Comparison of ENCODE assay signal across 19 cellular contexts in the genomic region with DNA sequence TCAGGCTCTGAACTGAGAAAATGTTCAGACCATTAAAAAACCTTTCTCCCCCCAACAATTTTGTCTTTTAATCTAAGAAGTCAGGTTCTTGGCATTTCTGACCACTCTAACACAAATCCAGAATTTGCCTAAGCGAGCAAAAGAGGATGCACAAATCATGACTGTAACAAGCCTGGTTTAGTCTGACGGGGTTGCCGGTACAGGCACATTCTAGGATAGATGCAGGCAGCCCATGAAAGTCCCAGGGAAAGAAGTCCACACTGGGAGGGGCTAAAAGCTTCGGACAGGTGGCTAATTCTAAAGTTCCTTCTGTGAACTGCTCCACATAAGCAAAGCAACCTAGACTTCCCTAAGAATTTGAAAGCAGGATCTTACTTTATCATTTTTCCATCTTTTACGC. TPM values are rescaled to one million over a fixed set of nuclear protein-coding genes. Genes with fewer than 3 reads are reported as not detected.
A peak's percentile ranks its signal among the peaks of the same experiment; 100 is the strongest.
DNase-seq lines count a peak whose midpoint lies in the region; ATAC-seq, FAIRE-seq and TF ChIP-seq lines count a peak whose summit lies in the region.
"Had no signal": no experiment of that assay in that cellular context is flagged by ENCODE, and none has a peak within 500 bp of the region (broad histone marks: within the 10 kb centered on the region; RNA-seq: fewer than 3 reads in every experiment).

No MANE protein-coding gene starts in this region.

- H3K4ac ChIP-seq in neuronal stem cell (ENCODE audit: low read length) = no peak overlapping the region
- H3K4ac ChIP-seq in trophoblast cell (ENCODE audit: low read depth, low read length) = no peak overlapping the region

- no peak overlapping the region for H4K8ac ChIP-seq in neuronal stem cell (ENCODE audit: low read depth, low read length)
- no peak overlapping the region for H4K8ac ChIP-seq in trophoblast cell (ENCODE audit: low read depth, low read length)

- H2BK120ac ChIP-seq in neuronal stem cell (ENCODE audit: low read depth, low read length) (no peak overlapping the region), trophoblast cell (ENCODE audit: insufficient read depth, low read length, poor library complexity) (no peak overlapping the region)

- peaks cover 12% of the 10 kb centered on the region for H3K4me1 Mint-ChIP-seq in astrocyte (ENCODE audit: low read depth, unreplicated experiment)
- H3K4me1 Mint-ChIP-seq: CD4-positive, alpha-beta memory T cell had no signal

- H3K4me3 ChIP-seq in astrocyte (ENCODE audit: insufficient read depth, low read depth, low read length) (no peak overlapping the region), neuronal stem cell (ENCODE audit: low read length in 2 of 2) (no peak overlapping the region), trophoblast cell (ENCODE audit: low read depth, low read length) (no peak overlapping the region), psoas muscle (no peak overlapping the region)
- H3K4me3 ChIP-seq: GM12878, HAP-1 had no signal

- H2AFZ ChIP-seq in astrocyte (ENCODE audit: low read depth, low read length) (no peak overlapping the region), neuronal stem cell (ENCODE audit: low read length) (no peak overlapping the region), trophoblast cell (ENCODE audit: insufficient read depth, low read length, poor library complexity) (no peak overlapping the region)

- WGBS in neuronal stem cell (ENCODE audit: extremely low coverage in 2 of 2, insufficient read length in 2 of 2, insufficient replicate concordance in 1 of 2), 2 donors = no CpG with 5 or more reads among the region's 5 CpGs
- no CpG with 5 or more reads among the region's 5 CpGs for WGBS in trophoblast cell (ENCODE audit: extremely low coverage, insufficient coverage, insufficient read length)
- 72 to 87% (median 77%) methylated on average over 5 of the region's 5 CpGs for WGBS in psoas muscle, 3 donors

- H3K4me1 ChIP-seq in astrocyte (ENCODE audit: insufficient read depth, low read length) (peaks cover 6% of the 10 kb centered on the region), neuronal stem cell (ENCODE audit: control insufficient read depth in 2 of 2, insufficient read depth in 1 of 2, low read depth in 1 of 2, low read length in 2 of 2) (peaks cover 0 to 6% of the 10 kb centered on the region in 2 donors), trophoblast cell (ENCODE audit: control insufficient read depth in 1 of 2, insufficient read depth in 2 of 2, low read length in 2 of 2) (peaks cover 4 to 5% of the 10 kb centered on the region in 2 experiments), psoas muscle (no peaks in the 10 kb centered on the region)
- H3K4me1 ChIP-seq: HAP-1 had no signal

- no peak for TF ChIP-seq CTCF in astrocyte (IDR thresholded peaks at IDR 0.05; ENCODE audit: insufficient read depth, low read depth, low read length)
- TF ChIP-seq CTCF in psoas muscle (IDR thresholded peaks at IDR 0.05) = no peak

- no peaks in the 10 kb centered on the region for H3K36me3 ChIP-seq in astrocyte (ENCODE audit: insufficient read depth, low read length)
- H3K36me3 ChIP-seq in neuronal stem cell (replicated peaks in 1 of 2; ENCODE audit: control insufficient read depth in 2 of 2, insufficient read depth in 2 of 2, low read length in 2 of 2) = no peaks in the 10 kb centered on the region
- no peaks in the 10 kb centered on the region for H3K36me3 ChIP-seq in trophoblast cell (ENCODE audit: control insufficient read depth in 1 of 2, insufficient read depth in 2 of 2, low read length in 2 of 2)
- no peaks in the 10 kb centered on the region for H3K36me3 ChIP-seq in psoas muscle (ENCODE audit: insufficient read depth in 1 of 2, low read depth in 1 of 2)
- H3K36me3 ChIP-seq: HAP-1 had no signal

- H3K79me2 ChIP-seq in astrocyte (ENCODE audit: insufficient read depth, low read length) (no peaks in the 10 kb centered on the region), trophoblast cell (ENCODE audit: control insufficient read depth, insufficient read depth, low read length, poor library complexity) (no peaks in the 10 kb centered on the region)

- H2BK5ac ChIP-seq in neuronal stem cell (ENCODE audit: low read length) (no peak overlapping the region), trophoblast cell (ENCODE audit: low read depth, low read length, poor library complexity) (no peak overlapping the region)

- ATAC-seq in HG03460 (IDR thresholded peaks at IDR 0.05; ENCODE audit: unreplicated experiment) (no peak), GM19035 (IDR thresholded peaks at IDR 0.05; ENCODE audit: unreplicated experiment) (no peak), psoas muscle (no peak)
- ATAC-seq: GM12878 had no signal

- H3K9ac ChIP-seq in astrocyte (ENCODE audit: low read length) (no peak overlapping the region), neuronal stem cell (ENCODE audit: low read depth, low read length, poor library complexity) (no peak overlapping the region), trophoblast cell (ENCODE audit: low read length) (no peak overlapping the region)

- no peak overlapping the region for H2BK15ac ChIP-seq in neuronal stem cell (ENCODE audit: low read length)

- no peak overlapping the region for H3K4me3 Mint-ChIP-seq in astrocyte (ENCODE audit: unreplicated experiment)
- H3K4me3 Mint-ChIP-seq: CD4-positive, alpha-beta memory T cell; HFFc6 had no signal

- H3K27ac ChIP-seq in astrocyte (ENCODE audit: low read depth, low read length) (no peak overlapping the region), neuronal stem cell (replicated peaks; ENCODE audit: low read length) (peak overlapping the region; percentile 23), trophoblast cell (ENCODE audit: low read depth, low read length) (no peak overlapping the region), psoas muscle (no peak overlapping the region)

- H3K18ac ChIP-seq in neuronal stem cell (ENCODE audit: low read length) = no peak overlapping the region
- H3K18ac ChIP-seq in trophoblast cell (ENCODE audit: low read length) = no peak overlapping the region

- intact Hi-C loops in psoas muscle (cut with DNase I) = loop anchor here in 1 of 2 donors (5.0 kb wide), 1 partner anchor 33 kb away; no protein-coding TSS in a partner anchor

- H3K79me1 ChIP-seq in neuronal stem cell (ENCODE audit: low read depth, low read length) (no peaks in the 10 kb centered on the region), trophoblast cell (ENCODE audit: low read length) (no peaks in the 10 kb centered on the region)

- peaks cover 1% of the 10 kb centered on the region for H3K9me3 Mint-ChIP-seq in astrocyte (ENCODE audit: unreplicated experiment)

- no peak overlapping the region for H4K12ac ChIP-seq in trophoblast cell (ENCODE audit: low read depth, low read length)

- H2AK5ac ChIP-seq in neuronal stem cell (ENCODE audit: low read depth, low read length) = no peak overlapping the region
- no peak overlapping the region for H2AK5ac ChIP-seq in trophoblast cell (ENCODE audit: low read length)

- no peak overlapping the region for H2BK12ac ChIP-seq in neuronal stem cell (ENCODE audit: low read length)
- no peak overlapping the region for H2BK12ac ChIP-seq in trophoblast cell (ENCODE audit: low read length)

- H3K23ac ChIP-seq in neuronal stem cell (ENCODE audit: low read depth, low read length, poor library complexity) = no peak overlapping the region
- H3K23ac ChIP-seq in trophoblast cell (ENCODE audit: low read length) = no peak overlapping the region

- H3K14ac ChIP-seq in neuronal stem cell (ENCODE audit: low read length) (no peak overlapping the region), trophoblast cell (ENCODE audit: low read length) (no peak overlapping the region)

- FAIRE-seq in astrocyte (lab: Jason Lieb, UNC) = no peak
- FAIRE-seq: D721Med, GM12878, H54 had no signal

- DNase-seq in SK-MEL-5 (ENCODE audit: low read depth, low spot score) = peak; percentile 58
- no peak for DNase-seq in astrocyte (ENCODE audit: low read depth)
- DNase-seq in neuronal stem cell (ENCODE audit: low spot score) = no peak
- peak; percentile 34 to 51 for DNase-seq in trophoblast cell
- DNase-seq in psoas muscle = no peak
- DNase-seq: C1 segment of cervical spinal cord; CD4-positive, alpha-beta memory T cell; DMS 273 treated with DMSO at 0.1 percent for 48 hours; DMS79; EL; GDM1; GOT3; HFFc6 had no signal

- H3K9me3 ChIP-seq in astrocyte (ENCODE audit: insufficient read depth, low read depth, low read length) = peaks cover under 1% of the 10 kb centered on the region
- H3K9me3 ChIP-seq in neuronal stem cell (replicated peaks in 1 of 2; ENCODE audit: control insufficient read depth in 2 of 2, insufficient read depth in 1 of 2, low read depth in 1 of 2, low read length in 2 of 2) = no peaks in the 10 kb centered on the region
- no peaks in the 10 kb centered on the region for H3K9me3 ChIP-seq in trophoblast cell (ENCODE audit: insufficient read depth, low read depth, low read length)
- H3K9me3 ChIP-seq in psoas muscle = no peaks in the 10 kb centered on the region
- H3K9me3 ChIP-seq: HAP-1 had no signal

- no peak overlapping the region for H4K91ac ChIP-seq in neuronal stem cell (ENCODE audit: low read depth, low read length, poor library complexity)
- no peak overlapping the region for H4K91ac ChIP-seq in trophoblast cell (ENCODE audit: low read depth, low read length)

- in situ Hi-C loops in SK-MEL-5 (cut with HindIII; ENCODE audit: low pct_unique_long_range_greater_than_20kb, low sequenced_read_pairs) = no loop called here

- no peak overlapping the region for H3K4me2 ChIP-seq in astrocyte (ENCODE audit: low read length)
- no peak overlapping the region for H3K4me2 ChIP-seq in neuronal stem cell (ENCODE audit: insufficient read depth, low read length, poor library complexity, severe bottlenecking)
- no peak overlapping the region for H3K4me2 ChIP-seq in trophoblast cell (ENCODE audit: low read length)

- no peaks in the 10 kb centered on the region for H3K27me3 Mint-ChIP-seq in astrocyte (ENCODE audit: low read depth, unreplicated experiment)
- H3K27me3 Mint-ChIP-seq: CD4-positive, alpha-beta memory T cell had no signal

- H3K27ac Mint-ChIP-seq in astrocyte (ENCODE audit: unreplicated experiment) = peak overlapping the region; percentile 34
- H3K27ac Mint-ChIP-seq: CD4-positive, alpha-beta memory T cell; HFFc6 had no signal

- H3K27me3 ChIP-seq in astrocyte (ENCODE audit: insufficient read depth, low read length) = no peaks in the 10 kb centered on the region
- no peaks in the 10 kb centered on the region for H3K27me3 ChIP-seq in neuronal stem cell (ENCODE audit: control insufficient read depth in 3 of 3, insufficient read depth in 3 of 3, low read depth in 1 of 3, low read length in 3 of 3)
- no peaks in the 10 kb centered on the region for H3K27me3 ChIP-seq in trophoblast cell (ENCODE audit: insufficient read depth, low read length)
- no peaks in the 10 kb centered on the region for H3K27me3 ChIP-seq in psoas muscle (ENCODE audit: insufficient read depth in 3 of 3, low read length in 2 of 3)

- H4K20me1 ChIP-seq in astrocyte (ENCODE audit: insufficient read depth, low read length) = no peaks in the 10 kb centered on the region

- H3K36me3 Mint-ChIP-seq in astrocyte (ENCODE audit: low read depth, unreplicated experiment) = peaks cover 5% of the 10 kb centered on the region

RNA-seq across cellular contexts. Expression of a gene that starts 48.0 kb away (rescaled TPM):
- total RNA-seq in SK-MEL-5 (2014; rRNA removed; shearing (Covaris generic)) = not detected in 2 replicates
- not detected in 2 replicates for polyA plus RNA-seq in SK-MEL-5 (2015; cell fraction: cytosol; rRNA removed)
- polyA plus RNA-seq in SK-MEL-5 (2015; cell fraction: nucleus; rRNA removed) = 0.36 and 0.95 TPM in 2 replicates
- total RNA-seq in astrocyte (0.43 and 0.73 TPM in 2 replicates), psoas muscle (1 to 10 TPM in 1 of 4 donors, under 1 TPM in 1, not detected in 2; 0.40 to 1.5 TPM)
- polyA plus RNA-seq in neuronal stem cell (2013, experiment 1 of 2) = 0.04 TPM
- 0.06 TPM for polyA plus RNA-seq in neuronal stem cell (2013, experiment 2 of 2)
- 0.37 TPM in 2 replicates for polyA plus RNA-seq in trophoblast cell (2013)
- polyA plus RNA-seq in psoas muscle = under 1 TPM in 2 of 3 donors, not detected in 1; 0.26 to 0.35 TPM

RNA-seq across cellular contexts. Expression of a gene that starts 54.9 kb away (rescaled TPM):
- 47.8 and 55.0 TPM in 2 replicates for total RNA-seq in SK-MEL-5 (2014; rRNA removed; shearing (Covaris generic))
- polyA plus RNA-seq in SK-MEL-5 (2015; cell fraction: cytosol; rRNA removed) = 72.1 and 78.8 TPM in 2 replicates
- polyA plus RNA-seq in SK-MEL-5 (2015; cell fraction: nucleus; rRNA removed) = 48.0 and 49.4 TPM in 2 replicates
- 164 and 197 TPM in 2 replicates for total RNA-seq in astrocyte
- 5.4 TPM for polyA plus RNA-seq in neuronal stem cell (2013, experiment 1 of 2)
- 5.4 TPM for polyA plus RNA-seq in neuronal stem cell (2013, experiment 2 of 2)
- 25.1 and 27.0 TPM in 2 replicates for polyA plus RNA-seq in trophoblast cell (2013)
- total RNA-seq in psoas muscle = 10 to 100 TPM; 24.9 to 38.4 (median 26.1) TPM
- 10 to 100 TPM; 57.4 to 94.9 (median 88.0) TPM for polyA plus RNA-seq in psoas muscle

Comparison
In these comparisons a context has a peak if more than half of its experiments do, and no peak if none do; other contexts are left out.
1. DNase-seq: peak in SK-MEL-5 (single experiment) and trophoblast cell (2 of 2); none in astrocyte (single experiment), neuronal stem cell (single experiment) and psoas muscle (0 of 2).